ENCODE assay signal across 19 cellular contexts in genomic region chr19:16233836-16234551, GRCh38. TPM values are rescaled to one million over a fixed set of nuclear protein-coding genes. Genes with fewer than 3 reads are reported as not detected.
DNase-seq lines count a peak whose midpoint lies in the region; ATAC-seq, FAIRE-seq and TF ChIP-seq lines count a peak whose summit lies in the region.
"Had no signal": no experiment of that assay in that cellular context is flagged by ENCODE, and none has a peak within 500 bp of the region (broad histone marks: within the 10 kb centered on the region; RNA-seq: fewer than 3 reads in every experiment).

No MANE protein-coding gene starts in this region.

- no peaks in the 10 kb centered on the region for H3K27me3 Mint-ChIP-seq in stimulated activated naive CD8-positive, alpha-beta T cell treated with anti-CD3 and anti-CD28 coated beads, Interleukin-15, amount 100 ng/mL, for 72 hours
- H3K27me3 Mint-ChIP-seq in activated CD4-positive, alpha-beta T cell treated with anti-CD3 and anti-CD28 coated beads for 36 hours: no peaks in the 10 kb centered on the region
- H3K27me3 Mint-ChIP-seq: B cell had no signal

- TF ChIP-seq CTCF in HepG2 (CRISPR knock-in tag; IDR thresholded peaks at IDR 0.05) (no peak), upper lobe of right lung (IDR thresholded peaks at IDR 0.05) (no peak)

- H3K36me3 Mint-ChIP-seq in activated CD4-positive, alpha-beta T cell treated with anti-CD3 and anti-CD28 coated beads for 36 hours (ENCODE audit: low read depth): peaks cover 47% of the 10 kb centered on the region

- H3K9ac ChIP-seq in HepG2 (ENCODE audit: insufficient read depth, low read depth, low read length): no peak overlapping the region

- H3K27ac ChIP-seq in HepG2 (ENCODE audit: extremely low read length, insufficient read depth, low read length) (no peak overlapping the region), upper lobe of right lung (no peak overlapping the region)
- H3K27ac ChIP-seq: PC-9 had no signal

- H3K4me3 ChIP-seq in HepG2 (replicated peaks in 1 of 3; ENCODE audit: insufficient read depth in 1 of 3, low read depth in 2 of 3, low read length in 3 of 3): no peak overlapping the region
- no peak overlapping the region for H3K4me3 ChIP-seq in upper lobe of right lung
- H3K4me3 ChIP-seq: PC-9 had no signal

- TF ChIP-seq EP300 in HepG2 (IDR thresholded peaks at IDR 0.05; ENCODE audit: low read depth in 2 of 2, low read length in 2 of 2) (no peak), HepG2 (CRISPR knock-in tag; IDR thresholded peaks at IDR 0.05; ENCODE audit: borderline replicate concordance) (no peak)

- intact Hi-C loops in HepG2 (cut with micrococcal nuclease; ENCODE audit: unreplicated experiment) (no loop called here), upper lobe of right lung (cut with DNase I) (no loop called here)
- intact Hi-C loops in activated CD4-positive, alpha-beta T cell treated with anti-CD3 and anti-CD28 coated beads for 36 hours (cut with DNase I, micrococcal nuclease): no loop called here

- no TSS peak for BruUV-seq in HepG2 (replicated peaks; lab: Mats Ljungman, UMichigan)

- H2AFZ ChIP-seq in HepG2 (ENCODE audit: low read length): no peak overlapping the region
- H2AFZ ChIP-seq: PC-9 had no signal

- peaks cover 75% of the 10 kb centered on the region for H3K4me1 Mint-ChIP-seq in stimulated activated naive CD8-positive, alpha-beta T cell treated with anti-CD3 and anti-CD28 coated beads, Interleukin-15, amount 100 ng/mL, for 72 hours
- H3K4me1 Mint-ChIP-seq in activated CD4-positive, alpha-beta T cell treated with anti-CD3 and anti-CD28 coated beads for 36 hours: peaks cover 17% of the 10 kb centered on the region

- H3K36me3 ChIP-seq in HepG2 (replicated peaks in 1 of 2; ENCODE audit: control insufficient read depth in 1 of 2, insufficient read depth in 2 of 2, low read length in 2 of 2) (peaks cover 13 to 23% of the 10 kb centered on the region in 2 experiments; a peak in 4 of 5 replicates), upper lobe of right lung (peaks cover 62% of the 10 kb centered on the region)

- H3K9me3 Mint-ChIP-seq in stimulated activated naive CD8-positive, alpha-beta T cell treated with anti-CD3 and anti-CD28 coated beads, Interleukin-15, amount 100 ng/mL, for 72 hours: peaks cover 0 to 16% of the 10 kb centered on the region in 2 donors
- peaks cover 1% of the 10 kb centered on the region for H3K9me3 Mint-ChIP-seq in activated CD4-positive, alpha-beta T cell treated with anti-CD3 and anti-CD28 coated beads for 36 hours (ENCODE audit: low read depth)
- H3K9me3 Mint-ChIP-seq: HFFc6 had no signal

- no peaks in the 10 kb centered on the region for H3K9me3 ChIP-seq in HepG2 (ENCODE audit: low read length)
- no peaks in the 10 kb centered on the region for H3K9me3 ChIP-seq in upper lobe of right lung

- peak overlapping the region; percentile 90 to 93 for H3K27ac Mint-ChIP-seq in stimulated activated naive CD8-positive, alpha-beta T cell treated with anti-CD3 and anti-CD28 coated beads, Interleukin-15, amount 100 ng/mL, for 72 hours
- no peak overlapping the region for H3K27ac Mint-ChIP-seq in activated CD4-positive, alpha-beta T cell treated with anti-CD3 and anti-CD28 coated beads for 36 hours
- H3K27ac Mint-ChIP-seq: B cell, HFFc6 had no signal

- DNase-seq in stimulated activated naive CD8-positive, alpha-beta T cell treated with anti-CD3 and anti-CD28 coated beads, Interleukin-15, amount 100 ng/mL, for 72 hours: no peak
- no peak for DNase-seq in stimulated activated naive CD8-positive, alpha-beta T cell treated with anti-CD3 and anti-CD28 coated beads, Interleukin-15, Interleukin-2, amounts not matched to agents 100 U/mL and 50 U/mL, for 24 hours
- DNase-seq in UCSD-AML1 (lab: John Stamatoyannopoulos, UW; ENCODE audit: unreplicated experiment) (peak; percentile 64), HepG2 (ENCODE audit: low spot score) (no peak), upper lobe of right lung (peak; percentile 64), hepatic stellate cell (ENCODE audit: low spot score) (no peak)
- DNase-seq in stimulated activated CD4-positive, alpha-beta T cell treated with anti-CD3 and anti-CD28 coated beads, Interleukin-4, amount 100 ng/mL, for 24 hours: no peak
- no peak for DNase-seq in activated CD4-positive, alpha-beta T cell treated with anti-CD3 and anti-CD28 coated beads for 36 hours
- DNase-seq: DMS153, EL, HFFc6, KG1, NCI-H1092 treated with DMSO at 0.1 percent for 48 hours, NCI-H187, NCI-H446, NCI-H748 treated with DMSO at 0.1 percent for 48 hours, PC-9 had no signal

- no peak for FAIRE-seq in HepG2 (lab: Jason Lieb, UNC)
- FAIRE-seq: H1 had no signal

- TF ChIP-seq RAD21 in HepG2 (CRISPR knock-in tag; IDR thresholded peaks at IDR 0.05): no peak

- no peak overlapping the region for H3K4me2 ChIP-seq in HepG2 (ENCODE audit: low read depth, low read length)
- H3K4me2 ChIP-seq: PC-9 had no signal

- CTCF ChIA-PET in HepG2 (lab: Yijun Ruan, JAX; ENCODE audit: low intra/inter-chr PET ratio, low total read pairs): no interaction called here
- CTCF ChIA-PET in activated CD4-positive, alpha-beta T cell treated with anti-CD3 and anti-CD28 coated beads for 36 hours (lab: Charles Lee): interaction anchor here (0.7 kb wide), 1 partner anchor 1144 kb away, joined by 3 read pairs; no protein-coding TSS in a partner anchor

- POLR2A ChIA-PET in HepG2 (lab: Yijun Ruan, JAX): no interaction called here
- POLR2A ChIA-PET in activated CD4-positive, alpha-beta T cell treated with anti-CD3 and anti-CD28 coated beads for 36 hours (lab: Charles Lee): no interaction called here

- no peak for TF ChIP-seq POLR2A in HepG2 (IDR thresholded peaks at IDR 0.05; ENCODE audit: insufficient read depth in 1 of 2, low read depth in 2 of 2, low read length in 2 of 2)

- H3K4me1 ChIP-seq in HepG2 (ENCODE audit: insufficient read depth, low read length): no peaks in the 10 kb centered on the region
- no peaks in the 10 kb centered on the region for H3K4me1 ChIP-seq in upper lobe of right lung

- ATAC-seq in stimulated activated naive CD8-positive, alpha-beta T cell treated with anti-CD3 and anti-CD28 coated beads, Interleukin-15, amount 100 ng/mL, for 72 hours: peak; percentile 78
- ATAC-seq in stimulated activated naive CD8-positive, alpha-beta T cell treated with anti-CD3 and anti-CD28 coated beads, Interleukin-15, Interleukin-2, amounts not matched to agents 100 U/mL and 50 U/mL, for 24 hours: no peak
- peak; percentile 11; the same call in 1 of the 3 replicates for ATAC-seq in HepG2
- ATAC-seq in upper lobe of right lung: peak; percentile 7
- ATAC-seq in activated CD4-positive, alpha-beta T cell treated with anti-CD3 and anti-CD28 coated beads for 36 hours: no peak

- no peaks in the 10 kb centered on the region for H3K79me2 ChIP-seq in HepG2 (ENCODE audit: insufficient read depth, low read length)

- WGBS in HepG2 (ENCODE audit: low lambda C conversion rate): 99% methylated on average over 12 of the region's 19 CpGs

- H3K4me3 Mint-ChIP-seq in stimulated activated naive CD8-positive, alpha-beta T cell treated with anti-CD3 and anti-CD28 coated beads, Interleukin-15, amount 100 ng/mL, for 72 hours: peak overlapping the region in 1 of 2 donors; percentile 46
- no peak overlapping the region for H3K4me3 Mint-ChIP-seq in activated CD4-positive, alpha-beta T cell treated with anti-CD3 and anti-CD28 coated beads for 36 hours
- H3K4me3 Mint-ChIP-seq: B cell, HFFc6 had no signal

- no peaks in the 10 kb centered on the region for H4K20me1 ChIP-seq in HepG2 (ENCODE audit: insufficient read depth, low read length)

- in situ Hi-C loops in HepG2 (cut with HindIII; ENCODE audit: extremely low pct_ligation_motif_present, low pct_unique_long_range_greater_than_20kb): no loop called here

- no peaks in the 10 kb centered on the region for H3K27me3 ChIP-seq in HepG2 (ENCODE audit: control insufficient read depth in 1 of 2, insufficient read depth in 2 of 2, low read length in 2 of 2)
- H3K27me3 ChIP-seq in upper lobe of right lung: no peaks in the 10 kb centered on the region

RNA-seq across cellular contexts. Expression of gene AP1M1, which starts 36.3 kb away (rescaled TPM):
- 43.6 and 46.1 TPM in 2 replicates for total RNA-seq in HepG2 (2016; rRNA removed; fragmentation: Illumina TruSeq; extraction: Trizol)
- 20.4 and 22.9 TPM in 2 replicates for total RNA-seq in HepG2 (2016; cell fraction: cytosol; rRNA removed; fragmentation: Illumina TruSeq; extraction: Trizol; ENCODE audit: low read depth)
- total RNA-seq in HepG2 (2016; cell fraction: insoluble cytoplasmic fraction; rRNA removed; fragmentation: Illumina TruSeq; extraction: Trizol): 36.0 and 47.3 TPM in 2 replicates
- total RNA-seq in HepG2 (2016; cell fraction: membrane; rRNA removed; fragmentation: Illumina TruSeq; extraction: Trizol): 32.8 and 39.0 TPM in 2 replicates
- total RNA-seq in HepG2 (2016; cell fraction: nucleus; rRNA removed; fragmentation: Illumina TruSeq; extraction: Trizol): 27.4 and 32.2 TPM in 2 replicates
- 34.4 and 38.8 TPM in 2 replicates for polyA plus RNA-seq in HepG2 (2011; rRNA removed)
- 36.4 and 38.2 TPM in 2 replicates for polyA plus RNA-seq in HepG2 (2011; cell fraction: cytosol; rRNA removed)
- polyA plus RNA-seq in HepG2 (2011; cell fraction: nucleus; rRNA removed): 46.2 and 50.3 TPM in 2 replicates
- polyA plus RNA-seq in HepG2 (2012): 32.0 and 35.2 TPM in 2 replicates
- 20.3 and 21.8 TPM in 2 replicates for polyA plus RNA-seq in HepG2 (2016; cell fraction: cytosol; fragmentation: Illumina TruSeq; extraction: Trizol; ENCODE audit: low read depth)
- polyA plus RNA-seq in HepG2 (2016; cell fraction: insoluble cytoplasmic fraction; fragmentation: Illumina TruSeq; extraction: Trizol; ENCODE audit: low read depth): 46.9 and 60.8 TPM in 2 replicates
- 31.7 and 32.5 TPM in 2 replicates for polyA plus RNA-seq in HepG2 (2016; cell fraction: membrane; fragmentation: Illumina TruSeq; extraction: Trizol; ENCODE audit: low read depth)
- 54.4 and 56.8 TPM in 2 replicates for polyA plus RNA-seq in HepG2 (2016; cell fraction: nucleus; fragmentation: Illumina TruSeq; extraction: Trizol; ENCODE audit: insufficient read depth, low read depth)
- 46.7 and 67.4 TPM in 2 replicates for polyA minus RNA-seq in HepG2 (2011; rRNA and poly(A)+ RNA removed; ENCODE audit: low replicate concordance)
- 39.7 and 43.0 TPM in 2 replicates for polyA minus RNA-seq in HepG2 (2011; cell fraction: cytosol; rRNA and poly(A)+ RNA removed)
- 20.2 and 35.7 TPM in 2 replicates for polyA minus RNA-seq in HepG2 (2011; cell fraction: nucleus; rRNA and poly(A)+ RNA removed)
- 72.1 TPM for total RNA-seq in upper lobe of right lung
- total RNA-seq in activated CD4-positive, alpha-beta T cell treated with anti-CD3 and anti-CD28 coated beads for 36 hours: 10 to 100 TPM; 61.8 to 92.0 TPM

RNA-seq across cellular contexts. Expression of gene FAM32A, which starts 48.8 kb away (rescaled TPM):
- total RNA-seq in HepG2 (2016; rRNA removed; fragmentation: Illumina TruSeq; extraction: Trizol) (86.2 and 107 TPM in 2 replicates), upper lobe of right lung (56.4 TPM)
- total RNA-seq in HepG2 (2016; cell fraction: cytosol; rRNA removed; fragmentation: Illumina TruSeq; extraction: Trizol; ENCODE audit: low read depth): 16.1 and 18.7 TPM in 2 replicates
- 88.4 and 109 TPM in 2 replicates for total RNA-seq in HepG2 (2016; cell fraction: insoluble cytoplasmic fraction; rRNA removed; fragmentation: Illumina TruSeq; extraction: Trizol)
- total RNA-seq in HepG2 (2016; cell fraction: membrane; rRNA removed; fragmentation: Illumina TruSeq; extraction: Trizol): 47.2 and 50.8 TPM in 2 replicates
- total RNA-seq in HepG2 (2016; cell fraction: nucleus; rRNA removed; fragmentation: Illumina TruSeq; extraction: Trizol): 31.5 and 32.7 TPM in 2 replicates
- 83.5 and 85.8 TPM in 2 replicates for polyA plus RNA-seq in HepG2 (2011; rRNA removed)
- 84.4 and 94.8 TPM in 2 replicates for polyA plus RNA-seq in HepG2 (2011; cell fraction: cytosol; rRNA removed)
- 43.4 and 53.9 TPM in 2 replicates for polyA plus RNA-seq in HepG2 (2011; cell fraction: nucleus; rRNA removed)
- 47.0 and 48.3 TPM in 2 replicates for polyA plus RNA-seq in HepG2 (2012)
- 15.1 and 15.9 TPM in 2 replicates for polyA plus RNA-seq in HepG2 (2016; cell fraction: cytosol; fragmentation: Illumina TruSeq; extraction: Trizol; ENCODE audit: low read depth)
- polyA plus RNA-seq in HepG2 (2016; cell fraction: insoluble cytoplasmic fraction; fragmentation: Illumina TruSeq; extraction: Trizol; ENCODE audit: low read depth): 111 and 120 TPM in 2 replicates
- 34.1 and 36.4 TPM in 2 replicates for polyA plus RNA-seq in HepG2 (2016; cell fraction: membrane; fragmentation: Illumina TruSeq; extraction: Trizol; ENCODE audit: low read depth)
- 59.1 and 59.3 TPM in 2 replicates for polyA plus RNA-seq in HepG2 (2016; cell fraction: nucleus; fragmentation: Illumina TruSeq; extraction: Trizol; ENCODE audit: insufficient read depth, low read depth)
- polyA minus RNA-seq in HepG2 (2011; rRNA and poly(A)+ RNA removed; ENCODE audit: low replicate concordance): 30.0 and 76.8 TPM in 2 replicates
- polyA minus RNA-seq in HepG2 (2011; cell fraction: cytosol; rRNA and poly(A)+ RNA removed): 16.9 and 20.0 TPM in 2 replicates
- 9.8 and 10.2 TPM in 2 replicates for polyA minus RNA-seq in HepG2 (2011; cell fraction: nucleus; rRNA and poly(A)+ RNA removed)
- total RNA-seq in activated CD4-positive, alpha-beta T cell treated with anti-CD3 and anti-CD28 coated beads for 36 hours: 10 to 100 TPM; 46.3 to 48.2 TPM

Comparison
In these comparisons a context has a peak if more than half of its experiments do, and no peak if none do; other contexts are left out.
1. ATAC-seq: peak in stimulated activated naive CD8-positive, alpha-beta T cell treated with anti-CD3 and anti-CD28 coated beads, Interleukin-15, amount 100 ng/mL, for 72 hours (single experiment), HepG2 (single experiment) and upper lobe of right lung (single experiment); none in stimulated activated naive CD8-positive, alpha-beta T cell treated with anti-CD3 and anti-CD28 coated beads, Interleukin-15, Interleukin-2, amounts not matched to agents 100 U/mL and 50 U/mL, for 24 hours (single experiment) and activated CD4-positive, alpha-beta T cell treated with anti-CD3 and anti-CD28 coated beads for 36 hours (single experiment).
2. DNase-seq: peak in UCSD-AML1 (single experiment) and upper lobe of right lung (single experiment); none in stimulated activated naive CD8-positive, alpha-beta T cell treated with anti-CD3 and anti-CD28 coated beads, Interleukin-15, amount 100 ng/mL, for 72 hours (0 of 2), stimulated activated naive CD8-positive, alpha-beta T cell treated with anti-CD3 and anti-CD28 coated beads, Interleukin-15, Interleukin-2, amounts not matched to agents 100 U/mL and 50 U/mL, for 24 hours (single experiment), HepG2 (single experiment), hepatic stellate cell (single experiment), stimulated activated CD4-positive, alpha-beta T cell treated with anti-CD3 and anti-CD28 coated beads, Interleukin-4, amount 100 ng/mL, for 24 hours (single experiment) and activated CD4-positive, alpha-beta T cell treated with anti-CD3 and anti-CD28 coated beads for 36 hours (single experiment).